Comparison of ENCODE assay signal across 18 cellular contexts in genomic region chr6:158694913-158695312, GRCh38.
"Had no signal": no experiment of that assay in that cellular context is flagged by ENCODE, and none has a peak within 500 bp of the region (broad histone marks: within the 10 kb centered on the region; RNA-seq: fewer than 3 reads in every experiment).

No MANE protein-coding gene starts in this region.

- H3K9me3 Mint-ChIP-seq: dendritic cell treated with granulocyte-macrophage colony-stimulating factor and Interleukin-4, amounts not matched to agents 40 ng/mL and 50 ng/mL, for 4 days; effector memory CD8-positive, alpha-beta T cell; natural killer cell treated with Interleukin-12 subunit alpha and Interleukin-12 subunit beta and Interleukin-15 and Interleukin-18, amount 100 ng/mL, for 72 hours had no signal

- H3K27me3 Mint-ChIP-seq: dendritic cell treated with granulocyte-macrophage colony-stimulating factor and Interleukin-4, amounts not matched to agents 40 ng/mL and 50 ng/mL, for 4 days; effector memory CD8-positive, alpha-beta T cell; natural killer cell treated with Interleukin-12 subunit alpha and Interleukin-12 subunit beta and Interleukin-15 and Interleukin-18, amount 100 ng/mL, for 72 hours had no signal

- H3K27ac Mint-ChIP-seq: dendritic cell treated with granulocyte-macrophage colony-stimulating factor and Interleukin-4, amounts not matched to agents 40 ng/mL and 50 ng/mL, for 4 days had no signal

- FAIRE-seq: colon, keratinocyte had no signal

- H3K36me3 ChIP-seq: esophagus muscularis mucosa, gastroesophageal sphincter, left ventricle myocardium inferior, lower lobe of right lung had no signal

- H3K27ac ChIP-seq: epithelial cell of prostate, esophagus muscularis mucosa, gastroesophageal sphincter, left ventricle myocardium inferior, lower lobe of right lung, skin epidermis had no signal

- H3K4me3 ChIP-seq: esophagus muscularis mucosa, gastroesophageal sphincter, left ventricle myocardium inferior, lower lobe of right lung, skin epidermis had no signal

- DNase-seq: effector memory CD8-positive, alpha-beta T cell; glutamatergic neuron; left ventricle myocardium inferior; lower lobe of right lung; mesenchymal stem cell; midbrain; stimulated activated CD4-positive, alpha-beta T cell treated with anti-CD3 and anti-CD28 coated beads, Interleukin-12 subunit alpha, Interleukin-12 subunit beta, amount 100 ng/mL, for 4 hours; stimulated activated naive CD4-positive, alpha-beta T cell treated with Interleukin-2 at 50 U/mL for 16 hours; trophoblast cell had no signal

- ATAC-seq: effector memory CD8-positive, alpha-beta T cell; gastroesophageal sphincter; lower lobe of right lung; natural killer cell treated with Interleukin-12 subunit alpha and Interleukin-12 subunit beta and Interleukin-15 and Interleukin-18, amount 100 ng/mL, for 72 hours; sciatic nerve had no signal

- H3K9me3 ChIP-seq: esophagus muscularis mucosa, gastroesophageal sphincter, left ventricle myocardium inferior, lower lobe of right lung had no signal

- H3K27me3 ChIP-seq: esophagus muscularis mucosa, gastroesophageal sphincter had no signal

- H3K4me3 Mint-ChIP-seq: dendritic cell treated with granulocyte-macrophage colony-stimulating factor and Interleukin-4, amounts not matched to agents 40 ng/mL and 50 ng/mL, for 4 days; effector memory CD8-positive, alpha-beta T cell; natural killer cell treated with Interleukin-12 subunit alpha and Interleukin-12 subunit beta and Interleukin-15 and Interleukin-18, amount 100 ng/mL, for 72 hours had no signal

- H3K4me1 ChIP-seq: left ventricle myocardium inferior had no signal
